ENCODE assay signal across 24 cellular contexts in genomic region chr9:728535-728934, GRCh38.
DNase-seq lines count a peak whose midpoint lies in the region; ATAC-seq and TF ChIP-seq lines count a peak whose summit lies in the region.
"Had no signal": no experiment of that assay in that cellular context is flagged by ENCODE, and none has a peak within 500 bp of the region (broad histone marks: within the 10 kb centered on the region; RNA-seq: fewer than 3 reads in every experiment).

No MANE protein-coding gene starts in this region.

- H3K27ac ChIP-seq in left ventricle myocardium inferior (replicated peaks) (peak overlapping the region; percentile 32), right cardiac atrium (ENCODE audit: low read length) (no peak overlapping the region), endodermal cell (ENCODE audit: low read depth, low read length) (no peak overlapping the region)
- H3K27ac ChIP-seq: 22Rv1, BLaER1 had no signal

- H3K4me1 ChIP-seq in left ventricle myocardium inferior: peaks cover 41% of the 10 kb centered on the region
- H3K4me1 ChIP-seq in right cardiac atrium (ENCODE audit: control insufficient read depth, insufficient read depth, low read length): peaks cover 1% of the 10 kb centered on the region
- no peaks in the 10 kb centered on the region for H3K4me1 ChIP-seq in endodermal cell (ENCODE audit: control insufficient read depth, insufficient read depth, low read length)

- H3K9me3 ChIP-seq in left ventricle myocardium inferior (replicated peaks): no peaks in the 10 kb centered on the region
- no peaks in the 10 kb centered on the region for H3K9me3 ChIP-seq in right cardiac atrium (ENCODE audit: control insufficient read depth, low read length)
- H3K9me3 ChIP-seq in endodermal cell (ENCODE audit: control insufficient read depth, low read length): peaks cover 8% of the 10 kb centered on the region
- H3K9me3 ChIP-seq: BLaER1, Caco-2 had no signal

- H3K36me3 Mint-ChIP-seq in endodermal cell (ENCODE audit: low read depth): peaks cover 40% of the 10 kb centered on the region
- H3K36me3 Mint-ChIP-seq in progenitor cell of endocrine pancreas (ENCODE audit: insufficient read depth): peaks cover 23% of the 10 kb centered on the region
- H3K36me3 Mint-ChIP-seq in type B pancreatic cell: peaks cover 46% of the 10 kb centered on the region
- peaks cover 46% of the 10 kb centered on the region for H3K36me3 Mint-ChIP-seq in HFFc6 (ENCODE audit: low read depth)
- H3K36me3 Mint-ChIP-seq: IgD-negative memory B cell had no signal

- WGBS in right cardiac atrium: 89% methylated on average over 2 of the region's 2 CpGs
- WGBS in endodermal cell (ENCODE audit: insufficient coverage in 1 of 2, insufficient read length in 1 of 2), 2 experiments: 88 to 90% methylated on average over 2 of the region's 2 CpGs

- H3K27me3 Mint-ChIP-seq in endodermal cell (ENCODE audit: insufficient read depth): no peaks in the 10 kb centered on the region
- no peaks in the 10 kb centered on the region for H3K27me3 Mint-ChIP-seq in progenitor cell of endocrine pancreas
- H3K27me3 Mint-ChIP-seq in type B pancreatic cell: no peaks in the 10 kb centered on the region
- H3K27me3 Mint-ChIP-seq in HFFc6 (ENCODE audit: insufficient read depth): peaks cover 2% of the 10 kb centered on the region
- H3K27me3 Mint-ChIP-seq: CD4-positive, alpha-beta memory T cell; IgD-negative memory B cell had no signal

- no peak for DNase-seq in left ventricle myocardium inferior
- DNase-seq in right cardiac atrium: no peak
- DNase-seq in endodermal cell: no peak
- no peak for DNase-seq in progenitor cell of endocrine pancreas (ENCODE audit: low spot score, unreplicated experiment)
- no peak for DNase-seq in type B pancreatic cell (ENCODE audit: extremely low spot score, unreplicated experiment)
- no peak for DNase-seq in HFFc6
- DNase-seq in germinal center (ENCODE audit: low spot score): no peak
- DNase-seq in SK-N-DZ (ENCODE audit: low spot score): no peak
- DNase-seq: ACHN; CD4-positive, alpha-beta memory T cell; DMS 273 treated with DMSO at 0.1 percent for 48 hours; DMS79 treated with DMSO at 0.1 percent for 48 hours; H7; MV-4-11; NCI-H1105 treated with DMSO at 0.1 percent for 48 hours; NCI-H2029 treated with DMSO at 0.1 percent for 48 hours; NCI-H2171; NCI-H345; NCI-H524 treated with DMSO at 0.1 percent for 48 hours had no signal

- H3K27ac Mint-ChIP-seq in endodermal cell (peak overlapping the region; percentile 69), progenitor cell of endocrine pancreas (peak overlapping the region; percentile 87), type B pancreatic cell (peak overlapping the region; percentile 82), HFFc6 (no peak overlapping the region)
- H3K27ac Mint-ChIP-seq: IgD-negative memory B cell had no signal

- H3K4me3 Mint-ChIP-seq in endodermal cell (no peak overlapping the region), progenitor cell of endocrine pancreas (ENCODE audit: low read depth) (no peak overlapping the region), type B pancreatic cell (no peak overlapping the region), HFFc6 (no peak overlapping the region)
- H3K4me3 Mint-ChIP-seq: CD4-positive, alpha-beta memory T cell; IgD-negative memory B cell had no signal

- intact Hi-C loops in left ventricle myocardium inferior (cut with micrococcal nuclease) (no loop called here), right cardiac atrium (cut with DNase I) (no loop called here)

- TF ChIP-seq CTCF in left ventricle myocardium inferior (IDR thresholded peaks at IDR 0.05; ENCODE audit: borderline replicate concordance): no peak
- no peak for TF ChIP-seq CTCF in endodermal cell (conservative IDR thresholded peaks at IDR 0.05)
- TF ChIP-seq CTCF in progenitor cell of endocrine pancreas (IDR thresholded peaks at IDR 0.05; ENCODE audit: unreplicated experiment): no peak
- TF ChIP-seq CTCF in type B pancreatic cell (conservative IDR thresholded peaks at IDR 0.05): no peak
- TF ChIP-seq CTCF in HFFc6 (IDR thresholded peaks at IDR 0.05): no peak

- H3K4me3 ChIP-seq in left ventricle myocardium inferior: no peak overlapping the region
- no peak overlapping the region for H3K4me3 ChIP-seq in right cardiac atrium (ENCODE audit: low read length)
- H3K4me3 ChIP-seq in endodermal cell (ENCODE audit: low read length): no peak overlapping the region
- H3K4me3 ChIP-seq: BLaER1 had no signal

- H3K27me3 ChIP-seq in left ventricle myocardium inferior (ENCODE audit: low read depth) (no peaks in the 10 kb centered on the region), right cardiac atrium (ENCODE audit: control insufficient read depth, insufficient read depth) (no peaks in the 10 kb centered on the region), endodermal cell (ENCODE audit: control insufficient read depth, insufficient read depth, low read length, poor library complexity, severe bottlenecking) (no peaks in the 10 kb centered on the region)
- H3K27me3 ChIP-seq: BLaER1 had no signal

- peaks cover 2% of the 10 kb centered on the region for H3K9me3 Mint-ChIP-seq in endodermal cell
- H3K9me3 Mint-ChIP-seq in progenitor cell of endocrine pancreas (ENCODE audit: low read depth): peaks cover 3% of the 10 kb centered on the region
- no peaks in the 10 kb centered on the region for H3K9me3 Mint-ChIP-seq in type B pancreatic cell
- H3K9me3 Mint-ChIP-seq in HFFc6: no peaks in the 10 kb centered on the region
- H3K9me3 Mint-ChIP-seq: IgD-negative memory B cell had no signal

- no peak for ATAC-seq in right cardiac atrium
- ATAC-seq: Right ventricle myocardium inferior had no signal

- H3K36me3 ChIP-seq in left ventricle myocardium inferior (peaks cover 44% of the 10 kb centered on the region), endodermal cell (ENCODE audit: control insufficient read depth, insufficient read depth, low read length) (peaks cover 3% of the 10 kb centered on the region)

- no peak overlapping the region for H3K9ac ChIP-seq in endodermal cell (ENCODE audit: extremely low read depth, low read length, poor library complexity, severe bottlenecking)
- H3K9ac ChIP-seq: BLaER1 had no signal

- H3K4me1 Mint-ChIP-seq in endodermal cell: peaks cover 14% of the 10 kb centered on the region
- H3K4me1 Mint-ChIP-seq in progenitor cell of endocrine pancreas (ENCODE audit: low read depth): peaks cover 35% of the 10 kb centered on the region
- peaks cover 15% of the 10 kb centered on the region for H3K4me1 Mint-ChIP-seq in type B pancreatic cell (ENCODE audit: unreplicated experiment)
- H3K4me1 Mint-ChIP-seq in HFFc6 (ENCODE audit: low read depth): no peaks in the 10 kb centered on the region; the same call in 1 of the 2 replicates
- H3K4me1 Mint-ChIP-seq: CD4-positive, alpha-beta memory T cell had no signal
